ENCODE assay signal across 29 cellular contexts in genomic region chr16:11946433-11946832, GRCh38. TPM values are rescaled to one million over a fixed set of nuclear protein-coding genes. Genes with fewer than 3 reads are reported as not detected.
DNase-seq lines count a peak whose midpoint lies in the region; ATAC-seq, FAIRE-seq and TF ChIP-seq lines count a peak whose summit lies in the region.
"Had no signal": no experiment of that assay in that cellular context is flagged by ENCODE, and none has a peak within 500 bp of the region (broad histone marks: within the 10 kb centered on the region; RNA-seq: fewer than 3 reads in every experiment).

No MANE protein-coding gene starts in this region.

- WGBS in GM23248 (ENCODE audit: low coverage in 1 of 2, low lambda C conversion rate in 2 of 2, missing lambda C conversion rate in 2 of 2), 2 experiments, result 56 to 66% methylated on average over 3 of the region's 3 CpGs

- H3K79me2 ChIP-seq in GM23248 (ENCODE audit: insufficient read depth), result no peaks in the 10 kb centered on the region

- no peaks in the 10 kb centered on the region for H3K9me2 ChIP-seq in GM23248 (ENCODE audit: insufficient read depth)

- in situ Hi-C loops in GM23248 (cut with MboI), result no loop called here

- no peaks in the 10 kb centered on the region for H3K27me3 ChIP-seq in GM23248 (replicated peaks; ENCODE audit: insufficient read depth)
- H3K27me3 ChIP-seq: SJCRH30 had no signal

- H3K9ac ChIP-seq in GM23248, result no peak overlapping the region

- H3K36me3 ChIP-seq in GM23248 (ENCODE audit: low read depth), result no peaks in the 10 kb centered on the region
- H3K36me3 ChIP-seq: SJCRH30 had no signal

- no peak overlapping the region for H3K4me3 ChIP-seq in GM23248
- no peak overlapping the region for H3K4me3 ChIP-seq in fibroblast of pulmonary artery (replicated peaks; ENCODE audit: low read depth, low read length)
- H3K4me3 ChIP-seq: GM23338, SJCRH30 had no signal

- no peak overlapping the region for H3K4me2 ChIP-seq in GM23248 (ENCODE audit: unreplicated experiment)
- H3K4me2 ChIP-seq: GM23338 had no signal

- FAIRE-seq in RCC 7860 (lab: Jason Lieb, UNC), result no peak
- FAIRE-seq: GM19239 had no signal

- H3K9me3 ChIP-seq in GM23248 (ENCODE audit: low read depth), result no peaks in the 10 kb centered on the region
- H3K9me3 ChIP-seq: Caco-2, SJCRH30 had no signal

- TF ChIP-seq CTCF in fibroblast of pulmonary artery (IDR thresholded peaks at IDR 0.05; ENCODE audit: low read length, missing control alignments), result no peak

- ATAC-seq in GM19463 (IDR thresholded peaks at IDR 0.05; ENCODE audit: unreplicated experiment), result no peak
- ATAC-seq: CD8-positive, alpha-beta T cell; GM23338; PC-3; Right ventricle myocardium inferior had no signal

- no peaks in the 10 kb centered on the region for H3K4me1 ChIP-seq in GM23248 (ENCODE audit: insufficient read depth)
- H3K4me1 ChIP-seq: Caco-2, SJCRH30 had no signal

- H3K27ac ChIP-seq in GM23248, result no peak overlapping the region
- H3K27ac ChIP-seq: C4-2B, SJCRH30 had no signal

- no peaks in the 10 kb centered on the region for H4K20me1 ChIP-seq in GM23248 (ENCODE audit: insufficient read depth)

- H3F3A ChIP-seq in GM23248 (ENCODE audit: insufficient read depth), result no peaks in the 10 kb centered on the region

- DNase-seq in GM23248 (peak; percentile 37), RCC 7860 (ENCODE audit: low spot score) (peak; percentile 22), fibroblast of pulmonary artery (ENCODE audit: low read depth) (peak; percentile 10), renal cortical epithelial cell (ENCODE audit: low read depth) (peak; percentile 52), NCI-H524 treated with DMSO at 0.1 percent for 48 hours (lab: John Stamatoyannopoulos, UW) (no peak), KG1 (lab: John Stamatoyannopoulos, UW) (no peak)
- DNase-seq: Caco-2; CD8-positive, alpha-beta T cell; DMS 273 treated with DMSO at 0.1 percent for 48 hours; DMS79; H9; HFFc6; NCI-H1092; NCI-H1436; NCI-H187; NCI-H2081 treated with DMSO at 0.1 percent for 48 hours; NCI-H2171; NCI-H345; NCI-H510A treated with DMSO at 0.1 percent for 48 hours; NCI-H748 treated with DMSO at 0.1 percent for 48 hours; PC-3; SJCRH30; T-helper 1 cell had no signal

- H2AFZ ChIP-seq in GM23248, result no peak overlapping the region
- H2AFZ ChIP-seq: GM23338 had no signal

RNA-seq across cellular contexts. Expression of gene NPIPB2, which starts 4.6 kb away (rescaled TPM):
- total RNA-seq in GM23248 (2014; rRNA removed; shearing (Covaris generic)), result 0.65 TPM in 1 of 2 replicates, not detected in the other
- polyA plus RNA-seq in GM23248 (2016; fragmentation: Nextera tagmentation; extraction: Ambion mirVana), result 1.9 and 2.0 TPM in 2 replicates
- 1.0 and 4.0 TPM in 2 replicates for total RNA-seq in renal cortical epithelial cell

RNA-seq across cellular contexts. Expression of gene TNFRSF17, which starts 18.6 kb away (rescaled TPM):
- not detected in 2 replicates for total RNA-seq in GM23248 (2014; rRNA removed; shearing (Covaris generic))
- polyA plus RNA-seq in GM23248 (2016; fragmentation: Nextera tagmentation; extraction: Ambion mirVana), result not detected in 2 replicates
- total RNA-seq in renal cortical epithelial cell, result not detected in 2 replicates
- total RNA-seq: A673; Caco-2; CD8-positive, alpha-beta T cell; GM23338; H9; PC-3; Right ventricle myocardium inferior; SJCRH30 had no signal
- polyA plus RNA-seq: GM23338 had no signal

RNA-seq across cellular contexts. Expression of gene SNX29, which starts 30.1 kb away (rescaled TPM):
- 14.5 and 16.4 TPM in 2 replicates for total RNA-seq in GM23248 (2014; rRNA removed; shearing (Covaris generic))
- polyA plus RNA-seq in GM23248 (2016; fragmentation: Nextera tagmentation; extraction: Ambion mirVana), result 20.4 and 23.5 TPM in 2 replicates
- total RNA-seq in renal cortical epithelial cell, result 4.7 and 62.9 TPM in 2 replicates

RNA-seq across cellular contexts. Expression of gene GSPT1, which starts 30.7 kb away (rescaled TPM):
- 72.8 and 78.7 TPM in 2 replicates for total RNA-seq in GM23248 (2014; rRNA removed; shearing (Covaris generic))
- 108 and 112 TPM in 2 replicates for polyA plus RNA-seq in GM23248 (2016; fragmentation: Nextera tagmentation; extraction: Ambion mirVana)
- 82.5 and 217 TPM in 2 replicates for total RNA-seq in renal cortical epithelial cell

Comparison
In these comparisons a context has a peak if more than half of its experiments do, and no peak if none do; other contexts are left out.
1. DNase-seq: peak in GM23248 (single experiment), RCC 7860 (single experiment), fibroblast of pulmonary artery (single experiment) and renal cortical epithelial cell (single experiment); none in NCI-H524 treated with DMSO at 0.1 percent for 48 hours (single experiment) and KG1 (single experiment).